In the genomic region with DNA sequence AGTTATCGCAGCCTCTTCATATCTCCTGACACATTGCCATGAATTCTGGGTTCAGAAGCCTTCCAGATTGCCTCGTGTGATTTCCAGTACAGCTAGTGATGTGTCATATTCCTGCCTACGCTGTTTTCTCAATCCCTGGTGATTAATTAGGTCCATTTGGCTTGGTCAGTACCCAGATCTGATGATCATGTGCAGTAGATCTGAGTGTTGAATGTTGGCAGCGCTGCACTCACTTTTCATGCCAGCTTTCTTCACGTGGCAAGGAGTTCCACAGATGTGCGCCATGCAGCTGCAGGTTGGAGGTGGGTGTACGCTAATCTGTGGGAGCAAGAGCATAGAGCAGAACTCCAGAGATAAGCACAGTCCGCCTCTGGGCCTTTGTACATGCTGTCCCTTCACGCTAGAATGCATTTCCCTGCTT, we compare ENCODE assay signal across 18 cellular contexts.
A peak's percentile ranks its signal among the peaks of the same experiment; 100 is the strongest.
DNase-seq lines count a peak whose midpoint lies in the region; ATAC-seq and TF ChIP-seq lines count a peak whose summit lies in the region.
"Had no signal": no experiment of that assay in that cellular context is flagged by ENCODE, and none has a peak within 500 bp of the region (broad histone marks: within the 10 kb centered on the region; RNA-seq: fewer than 3 reads in every experiment).

No MANE protein-coding gene starts in this region.

- no peak overlapping the region for H3K4me3 Mint-ChIP-seq in nephron
- no peak overlapping the region for H3K4me3 Mint-ChIP-seq in immature natural killer cell
- H3K4me3 Mint-ChIP-seq: activated naive CD4-positive, alpha-beta T cell treated with anti-CD3 and anti-CD28 coated beads, Interleukin-2, amount 10 ng/mL, durations not matched to agents 7 days and 5 days; central memory CD8-positive, alpha-beta T cell; natural killer cell treated with Interleukin-12 subunit alpha and Interleukin-12 subunit beta and Interleukin-15 and Interleukin-18, amount 100 ng/mL, for 72 hours; stimulated activated naive CD8-positive, alpha-beta T cell treated with anti-CD3 and anti-CD28 coated beads, Interleukin-15, Interleukin-2, amounts not matched to agents 100 ng/mL and 50 ng/mL, for 24 hours had no signal

- H3K36me3 Mint-ChIP-seq in nephron (ENCODE audit: low read depth) (no peaks in the 10 kb centered on the region), immature natural killer cell (no peaks in the 10 kb centered on the region)
- H3K36me3 Mint-ChIP-seq: activated naive CD4-positive, alpha-beta T cell treated with anti-CD3 and anti-CD28 coated beads, Interleukin-2, amount 10 ng/mL, durations not matched to agents 7 days and 5 days; natural killer cell treated with Interleukin-12 subunit alpha and Interleukin-12 subunit beta and Interleukin-15 and Interleukin-18, amount 100 ng/mL, for 72 hours had no signal

- no peaks in the 10 kb centered on the region for H3K36me3 ChIP-seq in MM.1S (replicated peaks; ENCODE audit: insufficient read depth, low read length)
- H3K36me3 ChIP-seq: sigmoid colon had no signal

- H3K27ac Mint-ChIP-seq in nephron (peak overlapping the region in 2 of 3 experiments; percentile 75 to 77), immature natural killer cell (no peak overlapping the region)
- H3K27ac Mint-ChIP-seq: activated naive CD4-positive, alpha-beta T cell treated with anti-CD3 and anti-CD28 coated beads, Interleukin-2, amount 10 ng/mL, durations not matched to agents 7 days and 5 days; natural killer cell treated with Interleukin-12 subunit alpha and Interleukin-12 subunit beta and Interleukin-15 and Interleukin-18, amount 100 ng/mL, for 72 hours; stimulated activated naive CD8-positive, alpha-beta T cell treated with anti-CD3 and anti-CD28 coated beads, Interleukin-15, Interleukin-2, amounts not matched to agents 100 ng/mL and 50 ng/mL, for 24 hours had no signal

- no peak overlapping the region for H3K27ac ChIP-seq in MM.1S (ENCODE audit: low read length)
- H3K27ac ChIP-seq: PC-9, sigmoid colon had no signal

- H3F3A ChIP-seq in MM.1S (ENCODE audit: insufficient read depth, low read length), result no peaks in the 10 kb centered on the region

- H2AFZ ChIP-seq in MM.1S (ENCODE audit: low read length), result no peak overlapping the region
- H2AFZ ChIP-seq: PC-9 had no signal

- H3K27me3 ChIP-seq in MM.1S (replicated peaks; ENCODE audit: insufficient read depth, low read length), result no peaks in the 10 kb centered on the region
- H3K27me3 ChIP-seq: sigmoid colon had no signal

- no peak overlapping the region for H3K4me2 ChIP-seq in MM.1S (ENCODE audit: low read depth, low read length)
- H3K4me2 ChIP-seq: PC-9 had no signal

- H3K9me3 Mint-ChIP-seq in nephron (no peaks in the 10 kb centered on the region), immature natural killer cell (peaks cover 0 to 2% (median 0%) of the 10 kb centered on the region in 6 donors)
- H3K9me3 Mint-ChIP-seq: activated naive CD4-positive, alpha-beta T cell treated with anti-CD3 and anti-CD28 coated beads, Interleukin-2, amount 10 ng/mL, durations not matched to agents 7 days and 5 days; central memory CD8-positive, alpha-beta T cell; natural killer cell treated with Interleukin-12 subunit alpha and Interleukin-12 subunit beta and Interleukin-15 and Interleukin-18, amount 100 ng/mL, for 72 hours; stimulated activated naive CD8-positive, alpha-beta T cell treated with anti-CD3 and anti-CD28 coated beads, Interleukin-15, Interleukin-2, amounts not matched to agents 100 ng/mL and 50 ng/mL, for 24 hours had no signal

- H3K4me1 Mint-ChIP-seq in nephron, result peaks cover 41% of the 10 kb centered on the region
- no peaks in the 10 kb centered on the region for H3K4me1 Mint-ChIP-seq in immature natural killer cell
- H3K4me1 Mint-ChIP-seq: activated naive CD4-positive, alpha-beta T cell treated with anti-CD3 and anti-CD28 coated beads, Interleukin-2, amount 10 ng/mL, durations not matched to agents 7 days and 5 days; central memory CD8-positive, alpha-beta T cell had no signal

- no peak overlapping the region for H3K4me3 ChIP-seq in AG10803 (ENCODE audit: low read length)
- no peak overlapping the region for H3K4me3 ChIP-seq in fibroblast of mammary gland (ENCODE audit: control insufficient read depth, low read depth, low read length)
- no peak overlapping the region for H3K4me3 ChIP-seq in MM.1S (ENCODE audit: low read length)
- H3K4me3 ChIP-seq: PC-9, sigmoid colon had no signal

- no peaks in the 10 kb centered on the region for H3K79me2 ChIP-seq in MM.1S (ENCODE audit: low read length)

- H3K27me3 Mint-ChIP-seq in nephron (ENCODE audit: low read depth) (no peaks in the 10 kb centered on the region), immature natural killer cell (ENCODE audit: low read depth in 3 of 3) (peaks cover 0 to 2% (median 2%) of the 10 kb centered on the region in 3 donors)

- peak; percentile 26 for DNase-seq in AG10803 (ENCODE audit: low read depth)
- DNase-seq in NCI-H446 (lab: John Stamatoyannopoulos, UW), result peak; percentile 26 to 63
- DNase-seq in fibroblast of mammary gland (ENCODE audit: low read depth), result peak; percentile 98
- DNase-seq in immature natural killer cell, result no peak
- DNase-seq in activated CD4-positive, alpha-beta T cell treated with anti-CD3 and anti-CD28 coated beads for 48 hours, result no peak
- DNase-seq in MM.1S, result no peak
- DNase-seq: ACHN; activated naive CD4-positive, alpha-beta T cell treated with anti-CD3 and anti-CD28 coated beads, Interleukin-2, amount 10 ng/mL, durations not matched to agents 7 days and 5 days; Calu3; IMR-90; NCI-H1105 treated with DMSO at 0.1 percent for 48 hours; PC-9; sigmoid colon had no signal

- no peaks in the 10 kb centered on the region for H3K4me1 ChIP-seq in MM.1S (ENCODE audit: low read length)
- H3K4me1 ChIP-seq: sigmoid colon had no signal

- no peak overlapping the region for H3K9ac ChIP-seq in MM.1S (ENCODE audit: low read length)

- no peak for ATAC-seq in GM18502 (IDR thresholded peaks at IDR 0.05; ENCODE audit: poor library complexity, unreplicated experiment)
- ATAC-seq: natural killer cell treated with Interleukin-12 subunit alpha and Interleukin-12 subunit beta and Interleukin-15 and Interleukin-18, amount 100 ng/mL, for 72 hours had no signal

- no peaks in the 10 kb centered on the region for H4K20me1 ChIP-seq in MM.1S (ENCODE audit: insufficient read depth, low read length)

- TF ChIP-seq CTCF in AG10803 (conservative IDR thresholded peaks at IDR 0.05; ENCODE audit: low read length), result no peak
- TF ChIP-seq CTCF in fibroblast of mammary gland (conservative IDR thresholded peaks at IDR 0.05; ENCODE audit: control insufficient read depth, insufficient read depth, low read depth, low read length), result no peak
- TF ChIP-seq CTCF in nephron (IDR thresholded peaks at IDR 0.05; ENCODE audit: unreplicated experiment in 3 of 3), result no peak
- no peak for TF ChIP-seq CTCF in MM.1S (IDR thresholded peaks at IDR 0.05; ENCODE audit: low read length)

- H3K9me3 ChIP-seq in MM.1S (replicated peaks; ENCODE audit: insufficient read depth, low read length), result no peaks in the 10 kb centered on the region
- H3K9me3 ChIP-seq: sigmoid colon had no signal

- no peaks in the 10 kb centered on the region for H3K9me2 ChIP-seq in MM.1S (replicated peaks; ENCODE audit: insufficient read depth, low read length)

Comparison
In these comparisons a context has a peak if more than half of its experiments do, and no peak if none do; other contexts are left out.
1. DNase-seq: peak in AG10803 (single experiment), NCI-H446 (2 of 2) and fibroblast of mammary gland (single experiment); none in immature natural killer cell (0 of 3), activated CD4-positive, alpha-beta T cell treated with anti-CD3 and anti-CD28 coated beads for 48 hours (single experiment) and MM.1S (single experiment).
2. H3K27ac Mint-ChIP-seq: peak in nephron (2 of 3); none in immature natural killer cell (0 of 6).